ENCODE assay signal across 8 cellular contexts in genomic region chr16:3074860-3075545, GRCh38. TPM values are rescaled to one million over a fixed set of nuclear protein-coding genes. Genes with fewer than 3 reads are reported as not detected.
DNase-seq lines count a peak whose midpoint lies in the region; ATAC-seq, FAIRE-seq and TF ChIP-seq lines count a peak whose summit lies in the region.

No MANE protein-coding gene starts in this region.

- H3K27ac Mint-ChIP-seq in memory B cell, result peak overlapping the region; percentile 69

- H4K20me1 ChIP-seq in osteoblast (ENCODE audit: insufficient read depth, low read length), result no peaks in the 10 kb centered on the region

- H3K27me3 ChIP-seq in osteoblast (ENCODE audit: insufficient read depth, low read length), result peaks cover 30% of the 10 kb centered on the region

- peak overlapping the region; percentile 62 for H3K4me3 Mint-ChIP-seq in memory B cell

- H3K27me3 Mint-ChIP-seq in memory B cell, result peaks cover 3% of the 10 kb centered on the region

- H3K9me3 Mint-ChIP-seq in memory B cell, result no peaks in the 10 kb centered on the region

- DNase-seq in activated CD8-positive, alpha-beta memory T cell treated with anti-CD3 and anti-CD28 coated beads for 48 hours (ENCODE audit: low read depth in 2 of 3, low spot score in 2 of 3), result peak in 2 of 3 experiments; percentile 59 to 60
- DNase-seq in memory B cell (ENCODE audit: low spot score in 2 of 2) (peak in 1 of 2 donors; percentile 27), osteoblast (ENCODE audit: insufficient read length, low spot score, missing footprints) (no peak), urothelium cell line (ENCODE audit: low spot score) (no peak), HT-29 (ENCODE audit: low spot score) (no peak), NCI-H82 (lab: John Stamatoyannopoulos, UW) (no peak)

- no peak overlapping the region for H3K27ac ChIP-seq in osteoblast (ENCODE audit: low read depth, low read length)

- no peak for TF ChIP-seq CTCF in osteoblast (IDR thresholded peaks at IDR 0.05; ENCODE audit: extremely low read depth, low read depth, low read length)

- H2AFZ ChIP-seq in osteoblast (ENCODE audit: low read length), result no peak overlapping the region

- H3K4me2 ChIP-seq in osteoblast (ENCODE audit: insufficient read depth, low read length), result no peak overlapping the region

- no peaks in the 10 kb centered on the region for H3K79me2 ChIP-seq in osteoblast (ENCODE audit: insufficient read depth, low read length)

- ATAC-seq in HG03575 (IDR thresholded peaks at IDR 0.05; ENCODE audit: extremely low read depth, insufficient number of reproducible peaks, low FRiP score, unreplicated experiment), result peak; percentile 71
- ATAC-seq in memory B cell (ENCODE audit: low read depth), result peak; percentile 97

- H3K4me1 ChIP-seq in osteoblast (ENCODE audit: insufficient read depth, low read length), result no peaks in the 10 kb centered on the region

- H3K36me3 ChIP-seq in osteoblast (ENCODE audit: insufficient read depth, low read length), result no peaks in the 10 kb centered on the region

- H3K4me1 Mint-ChIP-seq in memory B cell, result peaks cover 31% of the 10 kb centered on the region

- H3K36me3 Mint-ChIP-seq in memory B cell, result peaks cover 2% of the 10 kb centered on the region

- no peaks in the 10 kb centered on the region for H3K9me3 ChIP-seq in osteoblast (ENCODE audit: low read depth, low read length)

- H3K4me3 ChIP-seq in osteoblast (ENCODE audit: insufficient read depth, low read length), result no peak overlapping the region

- TF ChIP-seq POLR2A in GM19099 (IDR thresholded peaks at IDR 0.05; ENCODE audit: extremely low read depth, insufficient read length, low read depth), result peak; percentile 35

- no peak for FAIRE-seq in urothelium cell line (lab: Jason Lieb, UNC)

RNA-seq across cellular contexts. Expression of gene IL32, which starts 9.6 kb away (rescaled TPM):
- 0.72 TPM in 1 of 2 replicates, not detected in the other for total RNA-seq in osteoblast
- total RNA-seq in HT-29 (2014; rRNA removed; shearing (Covaris generic)), result 5.0 and 8.5 TPM in 2 replicates

RNA-seq across cellular contexts. Expression of gene ZSCAN10, which starts 24.1 kb away (rescaled TPM):
- total RNA-seq in osteoblast, result not detected in 2 replicates
- total RNA-seq in HT-29 (2014; rRNA removed; shearing (Covaris generic)), result not detected in 2 replicates

RNA-seq across cellular contexts. Expression of gene MMP25, which starts 28.6 kb away (rescaled TPM):
- under 0.01 TPM in 1 of 2 replicates, not detected in the other for total RNA-seq in osteoblast
- 0.05 TPM in 1 of 2 replicates, not detected in the other for total RNA-seq in HT-29 (2014; rRNA removed; shearing (Covaris generic))

RNA-seq across cellular contexts. Expression of gene ZNF205, which starts 37.4 kb away (rescaled TPM):
- 17.4 and 17.7 TPM in 2 replicates for total RNA-seq in osteoblast
- 26.7 and 33.3 TPM in 2 replicates for total RNA-seq in HT-29 (2014; rRNA removed; shearing (Covaris generic))

RNA-seq across cellular contexts. Expression of gene BICDL2, which starts 38.3 kb away (rescaled TPM):
- 0.29 TPM in 1 of 2 replicates, not detected in the other for total RNA-seq in osteoblast
- total RNA-seq in HT-29 (2014; rRNA removed; shearing (Covaris generic)), result 40.5 and 50.1 TPM in 2 replicates

Comparison
In these comparisons a context has a peak if more than half of its experiments do, and no peak if none do; other contexts are left out.
1. DNase-seq: peak in activated CD8-positive, alpha-beta memory T cell treated with anti-CD3 and anti-CD28 coated beads for 48 hours (2 of 3); none in osteoblast (single experiment), urothelium cell line (single experiment), HT-29 (single experiment) and NCI-H82 (single experiment).